ENCODE assay signal across 1 cellular context in genomic region chr17:18712354-18712999, GRCh38.
TF ChIP-seq lines count a peak whose summit lies in the region.

No MANE protein-coding gene starts in this region.

TF ChIP-seq in HepG2, 621 proteins besides CTCF, POLR2A, EP300 and RAD21:
- TF ChIP-seq STAG1 (CRISPR knock-in tag; IDR thresholded peaks at IDR 0.05) = peak; percentile 70
- peak; percentile 53 for TF ChIP-seq SMC3 (IDR thresholded peaks at IDR 0.05; ENCODE audit: low read length)
